In the genomic region with DNA sequence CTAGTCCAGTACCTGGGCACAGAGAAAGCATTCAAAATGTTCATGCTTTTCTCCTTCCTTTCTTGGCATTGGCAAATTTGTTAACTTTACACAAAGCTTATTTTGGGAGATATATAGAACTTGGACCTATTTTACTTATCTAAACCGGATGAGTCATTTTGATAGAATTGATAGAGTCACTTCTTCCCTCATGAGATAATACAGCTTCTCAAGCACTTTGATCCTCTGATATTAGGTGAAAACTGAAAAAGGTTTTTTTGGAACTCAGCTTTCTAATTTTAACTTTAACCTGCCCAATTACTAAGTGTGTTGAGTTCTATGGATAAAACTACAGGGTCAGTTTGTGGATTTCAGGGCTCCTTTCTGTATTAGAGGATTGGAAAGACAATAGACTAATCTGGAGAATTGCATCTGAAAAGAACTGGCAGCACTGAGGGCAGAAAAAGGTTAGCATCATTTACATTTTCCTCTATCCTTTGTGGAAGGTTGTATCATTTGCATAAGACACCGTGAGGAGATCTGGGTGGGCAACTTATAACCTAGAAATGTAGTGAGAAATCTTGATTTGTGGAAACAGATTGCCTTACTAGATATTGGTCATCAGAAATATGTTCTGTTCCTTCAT, we compare ENCODE assay signal across 9 cellular contexts. TPM values are rescaled to one million over a fixed set of nuclear protein-coding genes. Genes with fewer than 3 reads are reported as not detected.
DNase-seq lines count a peak whose midpoint lies in the region; ATAC-seq, FAIRE-seq and TF ChIP-seq lines count a peak whose summit lies in the region.
"Had no signal": no experiment of that assay in that cellular context is flagged by ENCODE, and none has a peak within 500 bp of the region (broad histone marks: within the 10 kb centered on the region; RNA-seq: fewer than 3 reads in every experiment).

No MANE protein-coding gene starts in this region.

- H3K27me3 Mint-ChIP-seq in CD4-positive, alpha-beta memory T cell, result no peaks in the 10 kb centered on the region
- no peaks in the 10 kb centered on the region for H3K27me3 Mint-ChIP-seq in IgD-negative memory B cell
- no peaks in the 10 kb centered on the region for H3K27me3 Mint-ChIP-seq in naive thymus-derived CD4-positive, alpha-beta T cell

- H3K4me1 ChIP-seq in CD4-positive, alpha-beta memory T cell (ENCODE audit: insufficient read depth, low read length), result peaks cover 62% of the 10 kb centered on the region
- peaks cover 24 to 33% of the 10 kb centered on the region in 2 donors for H3K4me1 ChIP-seq in naive thymus-derived CD4-positive, alpha-beta T cell (ENCODE audit: control insufficient read depth in 2 of 2, insufficient read depth in 2 of 2, low read length in 2 of 2)

- peak overlapping the region; percentile 0 to 100 (median 97) for H3K27ac Mint-ChIP-seq in CD4-positive, alpha-beta memory T cell
- no peak overlapping the region for H3K27ac Mint-ChIP-seq in IgD-negative memory B cell
- H3K27ac Mint-ChIP-seq in naive thymus-derived CD4-positive, alpha-beta T cell, result peak overlapping the region in 6 of 9 donors; percentile 92 to 99 (median 94)

- ATAC-seq in naive thymus-derived CD4-positive, alpha-beta T cell, result no peak
- no peak for ATAC-seq in GM19351 (IDR thresholded peaks at IDR 0.05; ENCODE audit: unreplicated experiment)
- ATAC-seq in GM21737 (IDR thresholded peaks at IDR 0.05; ENCODE audit: unreplicated experiment), result no peak

- FAIRE-seq in bronchial epithelial cell (lab: Jason Lieb, UNC), result no peak

- no peaks in the 10 kb centered on the region for H3K27me3 ChIP-seq in CD4-positive, alpha-beta memory T cell (ENCODE audit: insufficient read depth, low read length)
- H3K27me3 ChIP-seq in bronchial epithelial cell (ENCODE audit: control insufficient read depth, insufficient read depth, low read length), result no peaks in the 10 kb centered on the region
- no peaks in the 10 kb centered on the region for H3K27me3 ChIP-seq in naive thymus-derived CD4-positive, alpha-beta T cell (ENCODE audit: control insufficient read depth in 2 of 2, insufficient read depth in 2 of 2, low read length in 2 of 2)

- no peaks in the 10 kb centered on the region for H3K9me3 ChIP-seq in CD4-positive, alpha-beta memory T cell (ENCODE audit: control insufficient read depth in 1 of 2, low read length in 2 of 2)
- no peaks in the 10 kb centered on the region for H3K9me3 ChIP-seq in naive thymus-derived CD4-positive, alpha-beta T cell (ENCODE audit: control insufficient read depth in 2 of 3, low read length in 3 of 3)

- peak overlapping the region; percentile 97 to 100 (median 99) for H3K4me3 Mint-ChIP-seq in CD4-positive, alpha-beta memory T cell
- peak overlapping the region in 3 of 4 donors; percentile 61 to 100 (median 99) for H3K4me3 Mint-ChIP-seq in IgD-negative memory B cell
- peak overlapping the region; percentile 87 to 99 (median 98) for H3K4me3 Mint-ChIP-seq in naive thymus-derived CD4-positive, alpha-beta T cell

- CTCF ChIA-PET in CD4-positive, alpha-beta memory T cell (lab: Charles Lee; ENCODE audit: partially characterized antibody), result no interaction called here
- CTCF ChIA-PET in naive thymus-derived CD4-positive, alpha-beta T cell (lab: Charles Lee), result interaction anchor here (0.6 kb wide), 1 partner anchor 111 kb away, joined by 5 read pairs; no protein-coding TSS in a partner anchor

- H3K27ac ChIP-seq in CD4-positive, alpha-beta memory T cell (ENCODE audit: low read depth, low read length), result peak overlapping the region; percentile 84
- H3K27ac ChIP-seq in naive thymus-derived CD4-positive, alpha-beta T cell (ENCODE audit: low read depth, low read length), result peak overlapping the region; percentile 93

- H3K4me3 ChIP-seq in CD4-positive, alpha-beta memory T cell (ENCODE audit: low read length in 2 of 2), result peak overlapping the region; percentile 76 to 85
- H3K4me3 ChIP-seq in bronchial epithelial cell (ENCODE audit: low read depth, low read length), result peak overlapping the region; percentile 65
- no peak overlapping the region for H3K4me3 ChIP-seq in naive thymus-derived CD4-positive, alpha-beta T cell (ENCODE audit: low read length)

- no peaks in the 10 kb centered on the region for H3K36me3 ChIP-seq in CD4-positive, alpha-beta memory T cell (ENCODE audit: insufficient read depth, low read length)
- H3K36me3 ChIP-seq in bronchial epithelial cell (ENCODE audit: control insufficient read depth, insufficient read depth, low read length), result no peaks in the 10 kb centered on the region
- H3K36me3 ChIP-seq in naive thymus-derived CD4-positive, alpha-beta T cell (ENCODE audit: control insufficient read depth in 2 of 3, insufficient read depth in 3 of 3, low read length in 3 of 3), result peaks cover 0 to 7% (median 0%) of the 10 kb centered on the region in 3 experiments

- no peak for DNase-seq in CD4-positive, alpha-beta memory T cell
- DNase-seq in bronchial epithelial cell (ENCODE audit: low read depth) (no peak), NCI-H446 treated with DMSO at 0.1 percent for 48 hours (lab: John Stamatoyannopoulos, UW) (no peak), SHP77 (lab: John Stamatoyannopoulos, UW) (no peak)
- no peak for DNase-seq in naive thymus-derived CD4-positive, alpha-beta T cell
- DNase-seq: NCI-H510A treated with DMSO at 0.1 percent for 48 hours had no signal

- peaks cover 0 to 15% of the 10 kb centered on the region in 2 donors for H3K36me3 Mint-ChIP-seq in CD4-positive, alpha-beta memory T cell
- H3K36me3 Mint-ChIP-seq in IgD-negative memory B cell, result no peaks in the 10 kb centered on the region
- H3K36me3 Mint-ChIP-seq in naive thymus-derived CD4-positive, alpha-beta T cell, result no peaks in the 10 kb centered on the region

- intact Hi-C loops in CD4-positive, alpha-beta memory T cell (cut with micrococcal nuclease), result loop anchor here (5.0 to 10.0 kb wide), 3 partner anchors 177 to 1119 kb away; a partner anchor contains a TSS
- intact Hi-C loops in naive thymus-derived CD4-positive, alpha-beta T cell (cut with micrococcal nuclease), result loop anchor here (5.0 to 10.0 kb wide), 6 partner anchors 39 to 1904 kb away; a partner anchor contains a TSS

- POLR2A ChIA-PET in CD4-positive, alpha-beta memory T cell (lab: Charles Lee; ENCODE audit: partially characterized antibody), result interaction anchor here (1.0 to 2.0 kb wide), 2 partner anchors 9 to 148 kb away, joined by 3 to 6 read pairs; a partner anchor contains a TSS
- POLR2A ChIA-PET in naive thymus-derived CD4-positive, alpha-beta T cell (lab: Charles Lee), result no interaction called here

- no peaks in the 10 kb centered on the region for H3K9me3 Mint-ChIP-seq in CD4-positive, alpha-beta memory T cell
- H3K9me3 Mint-ChIP-seq in IgD-negative memory B cell, result no peaks in the 10 kb centered on the region
- H3K9me3 Mint-ChIP-seq in naive thymus-derived CD4-positive, alpha-beta T cell, result peaks cover 0 to 1% (median 0%) of the 10 kb centered on the region in 11 donors

- H3K4me1 Mint-ChIP-seq in CD4-positive, alpha-beta memory T cell, result peaks cover 24 to 65% (median 39%) of the 10 kb centered on the region in 4 donors
- peaks cover 21 to 40% (median 26%) of the 10 kb centered on the region in 3 donors for H3K4me1 Mint-ChIP-seq in IgD-negative memory B cell
- peaks cover 15 to 51% (median 47%) of the 10 kb centered on the region in 7 donors for H3K4me1 Mint-ChIP-seq in naive thymus-derived CD4-positive, alpha-beta T cell

- no peak for TF ChIP-seq CTCF in bronchial epithelial cell (IDR thresholded peaks at IDR 0.05; ENCODE audit: insufficient read depth, low read length, severe bottlenecking)

RNA-seq across cellular contexts. Expression of a gene that starts 2.4 kb away (rescaled TPM):
- total RNA-seq in CD4-positive, alpha-beta memory T cell, result 10 to 100 TPM; 20.5 to 24.1 TPM
- polyA plus RNA-seq in CD4-positive, alpha-beta memory T cell, result 10 to 100 TPM in 1 of 2 donors, 1 to 10 TPM in 1; 7.6 to 10.4 TPM
- 4.6 TPM for polyA plus RNA-seq in IgD-negative memory B cell
- total RNA-seq in bronchial epithelial cell, result 7.1 and 9.7 TPM in 2 replicates
- total RNA-seq in naive thymus-derived CD4-positive, alpha-beta T cell, result 10 to 100 TPM; 12.0 to 19.0 (median 17.0) TPM
- polyA plus RNA-seq in naive thymus-derived CD4-positive, alpha-beta T cell, result 1 to 10 TPM; 7.8 to 8.5 TPM

Comparison
In these comparisons a context has a peak if more than half of its experiments do, and no peak if none do; other contexts are left out.
1. H3K27ac Mint-ChIP-seq: peak in CD4-positive, alpha-beta memory T cell (7 of 7) and naive thymus-derived CD4-positive, alpha-beta T cell (6 of 9); none in IgD-negative memory B cell (0 of 3).
2. Peak in every context shown above with its lines, with median percentiles within 50 percentile points of each other: H3K4me3 Mint-ChIP-seq.